ENCODE assay signal across 1 cellular context in genomic region chr7:50146692-50147091, GRCh38.
TF ChIP-seq lines count a peak whose summit lies in the region.

No MANE protein-coding gene starts in this region.

TF ChIP-seq in GM12878, 131 proteins besides CTCF, POLR2A, EP300 and RAD21 (continued from another document):
- TF ChIP-seq IKZF1 (conservative IDR thresholded peaks at IDR 0.05), result peak; percentile 20; the same call in 1 of the 2 replicates
- no peak for TF ChIP-seq RB1 (IDR thresholded peaks at IDR 0.05; ENCODE audit: borderline replicate concordance)
- no peak for TF ChIP-seq RCOR1 (conservative IDR thresholded peaks at IDR 0.05; ENCODE audit: low read depth, low read length)
- TF ChIP-seq SIN3A (IDR thresholded peaks at IDR 0.05; ENCODE audit: low read depth, low read length), result no peak
- TF ChIP-seq IKZF2 (IDR thresholded peaks at IDR 0.05), result no peak; a peak in 1 of 4 replicates
- peak; percentile 56 for TF ChIP-seq NR2F1 (conservative IDR thresholded peaks at IDR 0.05)
- TF ChIP-seq HDAC2 (IDR thresholded peaks at IDR 0.05), result no peak
- no peak for TF ChIP-seq KDM1A (IDR thresholded peaks at IDR 0.05; ENCODE audit: borderline replicate concordance)
- 0 out of 2 replicates have a peak, but pooled peaks have one; percentile 45 for TF ChIP-seq HDGF (IDR thresholded peaks at IDR 0.05)
- TF ChIP-seq NFXL1 (IDR thresholded peaks at IDR 0.05; ENCODE audit: borderline replicate concordance), result no peak
- no peak for TF ChIP-seq NKRF (conservative IDR thresholded peaks at IDR 0.05)
- peak; percentile 47; the same call in 1 of the 2 replicates for TF ChIP-seq EED (IDR thresholded peaks at IDR 0.05; ENCODE audit: low read depth)
- no peak for TF ChIP-seq RBBP5 (conservative IDR thresholded peaks at IDR 0.05)
- 0 out of 4 replicates have a peak, but pooled peaks of 1 of the 2 experiments have one; percentile 13 for TF ChIP-seq BHLHE40 (IDR thresholded peaks at IDR 0.05; ENCODE audit: borderline replicate concordance in 1 of 2, low read depth in 2 of 2, low read length in 1 of 2)
- no peak for TF ChIP-seq CHD4 (IDR thresholded peaks at IDR 0.05)
- TF ChIP-seq CREM (IDR thresholded peaks at IDR 0.05; ENCODE audit: low read depth), result no peak
- no peak for TF ChIP-seq ZBED1 (IDR thresholded peaks at IDR 0.05; ENCODE audit: borderline replicate concordance)
- TF ChIP-seq PAX5 (IDR thresholded peaks at IDR 0.05; ENCODE audit: borderline replicate concordance, low read depth, low read length), result no peak
- TF ChIP-seq NFIC (IDR thresholded peaks at IDR 0.05; ENCODE audit: low read depth, low read length), result no peak
- TF ChIP-seq PAX8 (IDR thresholded peaks at IDR 0.05), result no peak
